In genomic region chr6:33212857-33213165, GRCh38 we compare ENCODE assay signal across 1 cellular context.
TF ChIP-seq lines count a peak whose summit lies in the region.

No MANE protein-coding gene starts in this region.

TF ChIP-seq in HepG2, 621 proteins besides CTCF, POLR2A, EP300 and RAD21:
- TF ChIP-seq FOXM1 (CRISPR knock-in tag; IDR thresholded peaks at IDR 0.05) (no peak), ZNF138 (CRISPR knock-in tag; IDR thresholded peaks at IDR 0.05; ENCODE audit: low read depth) (no peak), MIER3 (CRISPR knock-in tag; IDR thresholded peaks at IDR 0.05; ENCODE audit: borderline replicate concordance) (no peak), DBP (CRISPR knock-in tag; IDR thresholded peaks at IDR 0.05; ENCODE audit: not compliant biosample characterization) (no peak), ZNF703 (CRISPR knock-in tag; IDR thresholded peaks at IDR 0.05; ENCODE audit: borderline replicate concordance) (no peak), ARID2 (CRISPR knock-in tag; IDR thresholded peaks at IDR 0.05; ENCODE audit: borderline replicate concordance) (no peak), FOXC1 (CRISPR knock-in tag; IDR thresholded peaks at IDR 0.05; ENCODE audit: borderline replicate concordance) (no peak), ZNF280D (CRISPR knock-in tag; IDR thresholded peaks at IDR 0.05) (no peak), ZNF326 (CRISPR knock-in tag; IDR thresholded peaks at IDR 0.05; ENCODE audit: borderline replicate concordance) (no peak), FLYWCH1 (CRISPR knock-in tag; IDR thresholded peaks at IDR 0.05) (no peak), ZBTB40 (IDR thresholded peaks at IDR 0.05) (no peak), ZBTB40 (CRISPR knock-in tag; IDR thresholded peaks at IDR 0.05) (no peak), KMT2B (CRISPR knock-in tag; IDR thresholded peaks at IDR 0.05) (no peak), SIX1 (CRISPR knock-in tag; IDR thresholded peaks at IDR 0.05; ENCODE audit: borderline replicate concordance) (no peak), KDM5A (IDR thresholded peaks at IDR 0.05; ENCODE audit: borderline replicate concordance, low read length) (no peak), ZMAT3 (CRISPR knock-in tag; conservative IDR thresholded peaks at IDR 0.05) (no peak), ZNF503 (CRISPR knock-in tag; IDR thresholded peaks at IDR 0.05) (no peak)
- TF ChIP-seq, protein P1, sequence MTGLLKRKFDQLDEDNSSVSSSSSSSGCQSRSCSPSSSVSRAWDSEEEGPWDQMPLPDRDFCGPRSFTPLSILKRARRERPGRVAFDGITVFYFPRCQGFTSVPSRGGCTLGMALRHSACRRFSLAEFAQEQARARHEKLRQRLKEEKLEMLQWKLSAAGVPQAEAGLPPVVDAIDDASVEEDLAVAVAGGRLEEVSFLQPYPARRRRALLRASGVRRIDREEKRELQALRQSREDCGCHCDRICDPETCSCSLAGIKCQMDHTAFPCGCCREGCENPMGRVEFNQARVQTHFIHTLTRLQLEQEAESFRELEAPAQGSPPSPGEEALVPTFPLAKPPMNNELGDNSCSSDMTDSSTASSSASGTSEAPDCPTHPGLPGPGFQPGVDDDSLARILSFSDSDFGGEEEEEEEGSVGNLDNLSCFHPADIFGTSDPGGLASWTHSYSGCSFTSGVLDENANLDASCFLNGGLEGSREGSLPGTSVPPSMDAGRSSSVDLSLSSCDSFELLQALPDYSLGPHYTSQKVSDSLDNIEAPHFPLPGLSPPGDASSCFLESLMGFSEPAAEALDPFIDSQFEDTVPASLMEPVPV (CRISPR knock-in tag; IDR thresholded peaks at IDR 0.05), result no peak
TF ChIP-seq in HepG2: peak in this region for 0.
